15 cellular contexts compared by ENCODE assay signal in the genomic region with DNA sequence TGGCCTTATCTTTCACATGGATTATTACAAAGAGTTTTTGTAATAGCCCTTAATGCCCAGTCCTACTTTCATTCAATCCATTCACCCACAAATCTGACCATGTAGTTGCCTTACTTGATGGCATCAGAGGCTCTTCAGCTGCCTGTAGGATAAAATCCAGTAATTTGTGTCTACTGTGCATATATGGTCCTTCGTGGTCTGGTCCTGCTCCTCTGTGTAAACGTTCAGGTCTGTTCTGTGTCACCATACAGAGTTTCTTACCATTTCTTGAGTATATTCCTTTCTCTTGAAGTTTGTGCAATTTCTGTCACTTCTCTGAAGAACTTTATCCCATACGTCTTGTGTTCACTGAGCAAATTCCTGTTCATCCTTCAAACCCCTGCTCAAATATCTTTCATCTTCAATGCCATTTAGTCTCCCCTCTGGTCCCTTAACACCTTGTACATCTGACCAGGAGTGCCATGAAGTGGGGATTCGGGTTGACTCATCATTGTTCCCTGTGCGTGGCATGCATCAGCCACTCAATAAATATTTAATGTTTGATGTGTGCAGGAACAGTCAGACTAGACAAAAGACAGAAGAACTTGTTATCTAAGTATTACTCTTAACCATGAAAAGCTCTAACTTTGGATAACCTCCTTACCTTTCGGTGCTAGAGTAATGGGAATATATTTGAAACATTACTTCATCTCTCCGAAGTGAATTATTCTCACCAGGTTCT.
DNase-seq lines count a peak whose midpoint lies in the region; ATAC-seq and TF ChIP-seq lines count a peak whose summit lies in the region.
"Had no signal": no experiment of that assay in that cellular context is flagged by ENCODE, and none has a peak within 500 bp of the region (broad histone marks: within the 10 kb centered on the region; RNA-seq: fewer than 3 reads in every experiment).

No MANE protein-coding gene starts in this region.

- no peaks in the 10 kb centered on the region for H3K36me3 Mint-ChIP-seq in activated T-helper 17 cell treated with anti-CD3 and anti-CD28 coated beads, Interleukin-2, amount 50 U/mL, for 72 hours (ENCODE audit: low read depth)
- H3K36me3 Mint-ChIP-seq in stimulated activated naive B cell treated with anti-CD40 and anti-IgM and Interleukin-4, amounts not matched to agents 10 μg/mL and 1 μg/mL and 100 μg/mL, for 72 hours = peaks cover 11 to 15% of the 10 kb centered on the region in 2 donors
- H3K36me3 Mint-ChIP-seq in chondrocyte (ENCODE audit: low read depth) = no peaks in the 10 kb centered on the region

- H3K9me3 Mint-ChIP-seq in activated T-helper 17 cell treated with anti-CD3 and anti-CD28 coated beads, Interleukin-2, amount 50 U/mL, for 72 hours = no peaks in the 10 kb centered on the region
- H3K9me3 Mint-ChIP-seq in stimulated activated naive B cell treated with anti-CD40 and anti-IgM and Interleukin-4, amounts not matched to agents 10 μg/mL and 1 μg/mL and 100 μg/mL, for 72 hours = peaks cover 6% of the 10 kb centered on the region in 2 donors
- no peaks in the 10 kb centered on the region for H3K9me3 Mint-ChIP-seq in chondrocyte (ENCODE audit: low read depth)

- no peak for TF ChIP-seq CTCF in chondrocyte (IDR thresholded peaks at IDR 0.05)

- DNase-seq in activated naive CD4-positive, alpha-beta T cell treated with Interleukin-2 at 50 U/mL for 16 hours = peak; percentile 9
- no peak for DNase-seq in activated naive CD4-positive, alpha-beta T cell treated with anti-CD3 and anti-CD28 coated beads, Interleukin-2, amount 50 U/mL, for 16 hours
- DNase-seq in stimulated activated naive B cell treated with anti-CD40 and anti-IgM and Interleukin-4, amounts not matched to agents 10 μg/mL and 1 μg/mL and 100 μg/mL, for 72 hours = no peak
- DNase-seq in posterior vena cava (ENCODE audit: low spot score) = no peak
- no peak for DNase-seq in substantia nigra (lab: John Stamatoyannopoulos, UW)
- no peak for DNase-seq in chondrocyte (ENCODE audit: low spot score)
- DNase-seq: activated CD4-positive, CD25-positive, alpha-beta regulatory T cell; activated effector memory CD4-positive, alpha-beta T cell treated with Interleukin-2 at 50 U/mL for 16 hours; NCI-H1105 treated with DMSO at 0.1 percent for 48 hours; NCI-H345; SW 1271; testis had no signal

- H3K27me3 Mint-ChIP-seq in activated T-helper 17 cell treated with anti-CD3 and anti-CD28 coated beads, Interleukin-2, amount 50 U/mL, for 72 hours = no peaks in the 10 kb centered on the region
- H3K27me3 Mint-ChIP-seq in stimulated activated naive B cell treated with anti-CD40 and anti-IgM and Interleukin-4, amounts not matched to agents 10 μg/mL and 1 μg/mL and 100 μg/mL, for 72 hours = no peaks in the 10 kb centered on the region
- H3K27me3 Mint-ChIP-seq in chondrocyte (ENCODE audit: low read depth) = no peaks in the 10 kb centered on the region

- peak overlapping the region; percentile 58 for H3K27ac Mint-ChIP-seq in activated T-helper 17 cell treated with anti-CD3 and anti-CD28 coated beads, Interleukin-2, amount 50 U/mL, for 72 hours
- H3K27ac Mint-ChIP-seq in stimulated activated naive B cell treated with anti-CD40 and anti-IgM and Interleukin-4, amounts not matched to agents 10 μg/mL and 1 μg/mL and 100 μg/mL, for 72 hours = peak overlapping the region; percentile 27
- H3K27ac Mint-ChIP-seq in chondrocyte (ENCODE audit: unreplicated experiment) = no peak overlapping the region

- peak; percentile 34 for ATAC-seq in HG02798 (IDR thresholded peaks at IDR 0.05; ENCODE audit: poor library complexity, unreplicated experiment)
- ATAC-seq in activated T-helper 17 cell treated with anti-CD3 and anti-CD28 coated beads, Interleukin-2, amount 50 U/mL, for 72 hours (replicated peaks) = peak; percentile 66
- ATAC-seq in stimulated activated naive B cell treated with anti-CD40 and anti-IgM and Interleukin-4, amounts not matched to agents 10 μg/mL and 1 μg/mL and 100 μg/mL, for 72 hours (replicated peaks) = peak in 1 of 2 donors; percentile 13
- ATAC-seq: K562 had no signal

- no peak overlapping the region for H3K27ac ChIP-seq in substantia nigra (ENCODE audit: low read depth, low read length, poor library complexity, severe bottlenecking)
- H3K27ac ChIP-seq: testis had no signal

- peak overlapping the region; percentile 51 for H3K4me3 Mint-ChIP-seq in activated T-helper 17 cell treated with anti-CD3 and anti-CD28 coated beads, Interleukin-2, amount 50 U/mL, for 72 hours
- H3K4me3 Mint-ChIP-seq in stimulated activated naive B cell treated with anti-CD40 and anti-IgM and Interleukin-4, amounts not matched to agents 10 μg/mL and 1 μg/mL and 100 μg/mL, for 72 hours = peak overlapping the region in 1 of 2 donors; percentile 37
- no peak overlapping the region for H3K4me3 Mint-ChIP-seq in chondrocyte (ENCODE audit: unreplicated experiment)

- H3K4me1 Mint-ChIP-seq in activated T-helper 17 cell treated with anti-CD3 and anti-CD28 coated beads, Interleukin-2, amount 50 U/mL, for 72 hours = peaks cover 25% of the 10 kb centered on the region
- peaks cover 33 to 56% of the 10 kb centered on the region in 2 donors for H3K4me1 Mint-ChIP-seq in stimulated activated naive B cell treated with anti-CD40 and anti-IgM and Interleukin-4, amounts not matched to agents 10 μg/mL and 1 μg/mL and 100 μg/mL, for 72 hours
- H3K4me1 Mint-ChIP-seq in chondrocyte (ENCODE audit: low read depth) = no peaks in the 10 kb centered on the region

- intact Hi-C loops in posterior vena cava (cut with DNase I) = no loop called here
